8 cellular contexts compared by ENCODE assay signal in the genomic region with DNA sequence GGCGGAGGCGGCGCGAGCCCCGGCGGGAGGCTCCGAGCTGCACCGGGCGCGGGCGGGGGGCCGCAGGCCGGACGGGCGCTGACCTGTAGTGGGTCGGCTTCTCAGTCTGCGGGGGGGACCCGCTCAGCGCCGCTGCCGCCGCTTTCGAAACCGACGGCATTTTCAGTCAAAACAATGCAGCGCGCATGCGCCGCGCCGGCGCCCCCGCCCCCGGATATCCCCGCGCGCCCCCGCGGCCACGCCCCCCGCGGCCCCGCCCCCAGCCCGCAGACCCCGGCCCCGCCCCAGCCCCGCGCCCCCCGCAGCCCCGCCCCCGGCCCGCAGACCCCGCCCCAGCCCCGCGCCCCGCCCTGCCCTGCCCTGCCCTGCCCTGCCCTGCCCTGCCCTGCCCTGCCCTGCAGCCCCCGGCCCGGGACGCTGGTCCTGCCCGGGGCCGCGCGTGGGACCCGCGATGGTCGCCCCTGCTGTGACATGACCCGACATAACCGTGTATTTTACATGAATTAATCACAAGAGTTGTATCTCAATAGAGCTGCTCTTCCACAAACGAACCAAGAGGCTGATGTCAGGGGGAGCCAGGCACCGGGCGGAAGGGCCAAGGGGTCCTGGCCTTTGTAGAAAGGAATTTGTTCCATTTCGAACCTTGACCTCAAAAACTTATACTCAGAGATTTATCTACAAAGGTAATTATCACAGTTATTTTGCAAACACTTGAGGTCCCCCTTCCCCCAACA. TPM values are rescaled to one million over a fixed set of nuclear protein-coding genes. Genes with fewer than 3 reads are reported as not detected.
DNase-seq lines count a peak whose midpoint lies in the region; ATAC-seq and TF ChIP-seq lines count a peak whose summit lies in the region.

A gene with protein sequence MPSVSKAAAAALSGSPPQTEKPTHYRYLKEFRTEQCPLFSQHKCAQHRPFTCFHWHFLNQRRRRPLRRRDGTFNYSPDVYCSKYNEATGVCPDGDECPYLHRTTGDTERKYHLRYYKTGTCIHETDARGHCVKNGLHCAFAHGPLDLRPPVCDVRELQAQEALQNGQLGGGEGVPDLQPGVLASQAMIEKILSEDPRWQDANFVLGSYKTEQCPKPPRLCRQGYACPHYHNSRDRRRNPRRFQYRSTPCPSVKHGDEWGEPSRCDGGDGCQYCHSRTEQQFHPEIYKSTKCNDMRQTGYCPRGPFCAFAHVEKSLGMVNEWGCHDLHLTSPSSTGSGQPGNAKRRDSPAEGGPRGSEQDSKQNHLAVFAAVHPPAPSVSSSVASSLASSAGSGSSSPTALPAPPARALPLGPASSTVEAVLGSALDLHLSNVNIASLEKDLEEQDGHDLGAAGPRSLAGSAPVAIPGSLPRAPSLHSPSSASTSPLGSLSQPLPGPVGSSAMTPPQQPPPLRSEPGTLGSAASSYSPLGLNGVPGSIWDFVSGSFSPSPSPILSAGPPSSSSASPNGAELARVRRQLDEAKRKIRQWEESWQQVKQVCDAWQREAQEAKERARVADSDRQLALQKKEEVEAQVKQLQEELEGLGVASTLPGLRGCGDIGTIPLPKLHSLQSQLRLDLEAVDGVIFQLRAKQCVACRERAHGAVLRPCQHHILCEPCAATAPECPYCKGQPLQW (minus strand): TSS at position 173 of the 734 bp plus-strand sequence. CDS start 13 bp downstream, at position 160.

- H3K4me3 ChIP-seq in HEK293 (ENCODE audit: low read depth, low read length) (peak within 1 kb of the TSS; percentile 91), mesendoderm (ENCODE audit: low read length) (peak within 1 kb of the TSS; percentile 58)

- no peaks in the 10 kb centered on the region for H3K27me3 Mint-ChIP-seq in effector memory CD8-positive, alpha-beta T cell

- TF ChIP-seq CTCF in HEK293 (tag by site-specific recombination; IDR thresholded peaks at IDR 0.05), result no peak

- no peak within 1 kb of the TSS for H2BK15ac ChIP-seq in mesendoderm (replicated peaks; ENCODE audit: low read depth)

- peak within 1 kb of the TSS; percentile 81 for H3K9ac ChIP-seq in mesendoderm (ENCODE audit: low read length)

- H3K18ac ChIP-seq in mesendoderm (ENCODE audit: low read length), result peak within 1 kb of the TSS; percentile 71

- H3K27ac Mint-ChIP-seq in effector memory CD8-positive, alpha-beta T cell, result peak within 1 kb of the TSS; percentile 76 to 92

- H3K9me3 ChIP-seq in HEK293 (ENCODE audit: control insufficient read depth, insufficient read depth, low read depth, low read length), result no peaks in the 10 kb centered on the region

- H3K4ac ChIP-seq in mesendoderm (ENCODE audit: low read depth, low read length), result no peak within 1 kb of the TSS

- H2BK120ac ChIP-seq in mesendoderm (ENCODE audit: low read depth, low read length), result no peak within 1 kb of the TSS

- no peaks in the 10 kb centered on the region for H3K27me3 ChIP-seq in mesendoderm (ENCODE audit: insufficient read depth, low read length, poor library complexity)

- no peak within 1 kb of the TSS for H4K8ac ChIP-seq in mesendoderm (ENCODE audit: low read depth, low read length)

- POLR2A ChIA-PET in HEK293 (lab: Yijun Ruan, JAX), result no interaction called here

- peak; percentile 67 for ATAC-seq in effector memory CD8-positive, alpha-beta T cell (replicated peaks)
- ATAC-seq in GM21423 (IDR thresholded peaks at IDR 0.05; ENCODE audit: unreplicated experiment), result no peak

- H3K4me1 Mint-ChIP-seq in effector memory CD8-positive, alpha-beta T cell (ENCODE audit: low read depth in 2 of 2), result peaks cover 10 to 17% of the 10 kb centered on the region in 2 donors

- peak; percentile 61 for DNase-seq in ELF-1 (ENCODE audit: low read depth, low spot score)
- DNase-seq in NCI-H460 (ENCODE audit: extremely low read depth, low read depth), result peak; percentile 51
- peak; percentile 64 to 66 for DNase-seq in activated CD8-positive, alpha-beta memory T cell treated with anti-CD3 and anti-CD28 coated beads for 4 hours (ENCODE audit: low read depth in 2 of 2)
- peak; percentile 65 to 71 (median 70) for DNase-seq in effector memory CD8-positive, alpha-beta T cell
- peak; percentile 64 for DNase-seq in mesendoderm
- peak; percentile 70 for DNase-seq in stimulated activated CD8-positive, alpha-beta memory T cell treated with anti-CD3 and anti-CD28 coated beads, Interleukin-12 subunit alpha, Interleukin-12 subunit beta, amount 100 ng/mL, for 4 hours (ENCODE audit: low read depth)

- H3K27ac ChIP-seq in HEK293 (ENCODE audit: extremely low read depth, low read depth, low read length), result peak within 1 kb of the TSS; percentile 70; the same call in 1 of the 2 replicates
- no peak within 1 kb of the TSS for H3K27ac ChIP-seq in mesendoderm (ENCODE audit: low read depth, low read length)

- H3K36me3 ChIP-seq in HEK293 (ENCODE audit: control insufficient read depth in 2 of 2, insufficient read depth in 1 of 2, low read length in 2 of 2) (peaks cover 0 to 12% of the 10 kb centered on the region in 2 experiments; a peak in 2 of 3 replicates), mesendoderm (ENCODE audit: control insufficient read depth, insufficient read depth, low read length) (no peaks in the 10 kb centered on the region)

- H3K79me2 ChIP-seq in mesendoderm (ENCODE audit: control insufficient read depth, insufficient read depth, low read length), result peaks cover 4% of the 10 kb centered on the region

- H3K4me1 ChIP-seq in HEK293 (ENCODE audit: control insufficient read depth, insufficient read depth, low read length), result peaks cover 4% of the 10 kb centered on the region
- H3K4me1 ChIP-seq in mesendoderm (ENCODE audit: control insufficient read depth, low read depth, low read length), result no peaks in the 10 kb centered on the region

- H3K9me3 Mint-ChIP-seq in effector memory CD8-positive, alpha-beta T cell, result no peaks in the 10 kb centered on the region

- H3K23ac ChIP-seq in mesendoderm (ENCODE audit: low read length), result no peak within 1 kb of the TSS

- H3K36me3 Mint-ChIP-seq in effector memory CD8-positive, alpha-beta T cell (ENCODE audit: insufficient read depth), result peaks cover 39% of the 10 kb centered on the region

- H3K56ac ChIP-seq in mesendoderm (ENCODE audit: low read length), result peak within 1 kb of the TSS; percentile 77

- peaks cover 4% of the 10 kb centered on the region for H3K79me1 ChIP-seq in mesendoderm (ENCODE audit: low read length)

- H4K5ac ChIP-seq in mesendoderm (ENCODE audit: low read length), result no peak within 1 kb of the TSS

- H2AK5ac ChIP-seq in mesendoderm (ENCODE audit: low read length), result no peak within 1 kb of the TSS

- peak within 1 kb of the TSS; percentile 83 to 89 for H3K4me3 Mint-ChIP-seq in effector memory CD8-positive, alpha-beta T cell

- peak within 1 kb of the TSS; percentile 64 for H3K4me2 ChIP-seq in mesendoderm (ENCODE audit: low read length)

- H2BK5ac ChIP-seq in mesendoderm (ENCODE audit: low read length), result no peak within 1 kb of the TSS

- no CpG with 5 or more reads among the region's 72 CpGs for WGBS in mesendoderm (ENCODE audit: extremely low coverage, insufficient coverage, low lambda C conversion rate)

- CTCF ChIA-PET in HEK293 (lab: Yijun Ruan, JAX), result interaction anchor here (0.6 to 1.5 kb wide), 2 partner anchors 51 to 87 kb away, joined by 4 read pairs; no protein-coding TSS in a partner anchor

TF ChIP-seq in HEK293, 187 proteins besides CTCF, POLR2A, EP300 and RAD21:
- no peak for TF ChIP-seq ZNF10 (tag by site-specific recombination; IDR thresholded peaks at IDR 0.05)
- TF ChIP-seq ZBTB20 (tag by site-specific recombination; IDR thresholded peaks at IDR 0.05), result peak; percentile 29; the same call in 1 of the 2 replicates
- peak; percentile 23; the same call in 1 of the 2 replicates for TF ChIP-seq ZNF335 (tag by site-specific recombination; conservative IDR thresholded peaks at IDR 0.05)
- peak; percentile 84 for TF ChIP-seq ZNF341 (tag by site-specific recombination; IDR thresholded peaks at IDR 0.05; ENCODE audit: low read depth)
- no peak for TF ChIP-seq ZNF302 (tag by site-specific recombination; IDR thresholded peaks at IDR 0.05; ENCODE audit: low read depth)
- no peak for TF ChIP-seq ZNF184 (tag by site-specific recombination; IDR thresholded peaks at IDR 0.05)
- no peak for TF ChIP-seq ZNF629 (tag by site-specific recombination; IDR thresholded peaks at IDR 0.05)

RNA-seq across cellular contexts. Expression of the gene that starts here (rescaled TPM):
- 29.2 and 31.0 TPM in 2 replicates for total RNA-seq in NCI-H460 (2014; rRNA removed; shearing (Covaris generic))
- 204 and 207 TPM in 2 replicates for polyA plus RNA-seq in NCI-H460 (2014; cell fraction: nucleus; rRNA removed)
- 13.5 TPM for polyA plus RNA-seq in mesendoderm (2013, experiment 1 of 2)
- 12.8 TPM for polyA plus RNA-seq in mesendoderm (2013, experiment 2 of 2)
